In the genomic region with DNA sequence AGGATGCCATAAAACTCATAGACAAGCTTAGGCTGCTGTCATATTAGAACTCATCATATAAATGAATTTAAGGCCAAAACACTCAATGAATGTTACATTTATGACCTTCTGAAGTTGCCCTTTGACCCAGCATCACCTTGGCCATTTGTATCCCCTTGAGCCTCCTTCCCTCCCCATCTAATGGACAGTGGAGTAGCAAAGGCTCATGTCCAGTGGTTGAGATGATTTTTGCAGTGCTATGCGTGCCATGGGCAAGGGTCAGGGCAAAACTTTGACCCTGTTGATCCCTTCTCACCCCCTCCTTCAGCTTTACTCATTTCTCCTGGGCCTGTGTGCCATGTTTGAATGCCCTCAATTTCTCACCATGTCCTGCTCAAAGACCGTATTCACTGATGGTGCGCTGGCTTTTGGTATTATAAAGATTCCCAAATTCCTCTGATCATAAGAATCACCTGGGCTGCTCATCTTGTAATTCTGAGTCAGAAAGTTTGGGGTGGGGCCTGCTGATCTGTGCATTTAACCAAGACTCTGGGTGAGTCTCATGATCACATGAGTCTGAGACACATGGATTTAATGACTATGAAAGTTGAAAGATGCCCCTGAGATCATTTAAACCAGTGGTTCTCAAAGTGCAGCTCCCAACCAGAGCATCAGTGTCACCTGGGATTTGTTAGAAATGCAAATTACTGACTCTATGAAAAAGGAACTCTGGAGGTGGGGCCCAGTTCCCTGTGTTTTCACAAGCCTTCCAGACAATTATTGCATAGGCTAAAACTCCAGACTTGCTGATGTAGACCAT, we compare ENCODE assay signal across 11 cellular contexts.
DNase-seq lines count a peak whose midpoint lies in the region; ATAC-seq lines count a peak whose summit lies in the region.
"Had no signal": no experiment of that assay in that cellular context is flagged by ENCODE, and none has a peak within 500 bp of the region (broad histone marks: within the 10 kb centered on the region; RNA-seq: fewer than 3 reads in every experiment).

No MANE protein-coding gene starts in this region.

- H3K4me1 Mint-ChIP-seq in memory B cell, result peaks cover 60% of the 10 kb centered on the region

- H3K27me3 Mint-ChIP-seq in memory B cell, result no peaks in the 10 kb centered on the region

- H3K4me3 Mint-ChIP-seq in memory B cell, result peak overlapping the region; percentile 72

- peak; percentile 6 for ATAC-seq in GM18517 (IDR thresholded peaks at IDR 0.05; ENCODE audit: unreplicated experiment)
- peak; percentile 29 for ATAC-seq in GM21723 (IDR thresholded peaks at IDR 0.05; ENCODE audit: unreplicated experiment)
- ATAC-seq in HG03571 (IDR thresholded peaks at IDR 0.05; ENCODE audit: unreplicated experiment), result peak; percentile 28
- peak; percentile 38 for ATAC-seq in memory B cell (ENCODE audit: low read depth)
- ATAC-seq: left lobe of liver, psoas muscle had no signal

- no peaks in the 10 kb centered on the region for H3K9me3 Mint-ChIP-seq in memory B cell

- DNase-seq in memory B cell (ENCODE audit: low spot score in 2 of 2), result peak in 1 of 2 donors; percentile 24
- no peak for DNase-seq in Ammon's horn (ENCODE audit: low spot score)
- no peak for DNase-seq in anterior cingulate cortex (lab: John Stamatoyannopoulos, UW)
- DNase-seq in stimulated activated CD4-positive, alpha-beta T cell treated with anti-CD3 and anti-CD28 coated beads, Interleukin-4, amount 100 ng/mL, for 4 hours, result no peak
- DNase-seq: NCI-H2171, psoas muscle, SJCRH30 had no signal

- peaks cover 2% of the 10 kb centered on the region for H3K36me3 Mint-ChIP-seq in memory B cell

- H3K27ac Mint-ChIP-seq in memory B cell, result peak overlapping the region; percentile 97
